8 cellular contexts compared by ENCODE assay signal in the genomic region with DNA sequence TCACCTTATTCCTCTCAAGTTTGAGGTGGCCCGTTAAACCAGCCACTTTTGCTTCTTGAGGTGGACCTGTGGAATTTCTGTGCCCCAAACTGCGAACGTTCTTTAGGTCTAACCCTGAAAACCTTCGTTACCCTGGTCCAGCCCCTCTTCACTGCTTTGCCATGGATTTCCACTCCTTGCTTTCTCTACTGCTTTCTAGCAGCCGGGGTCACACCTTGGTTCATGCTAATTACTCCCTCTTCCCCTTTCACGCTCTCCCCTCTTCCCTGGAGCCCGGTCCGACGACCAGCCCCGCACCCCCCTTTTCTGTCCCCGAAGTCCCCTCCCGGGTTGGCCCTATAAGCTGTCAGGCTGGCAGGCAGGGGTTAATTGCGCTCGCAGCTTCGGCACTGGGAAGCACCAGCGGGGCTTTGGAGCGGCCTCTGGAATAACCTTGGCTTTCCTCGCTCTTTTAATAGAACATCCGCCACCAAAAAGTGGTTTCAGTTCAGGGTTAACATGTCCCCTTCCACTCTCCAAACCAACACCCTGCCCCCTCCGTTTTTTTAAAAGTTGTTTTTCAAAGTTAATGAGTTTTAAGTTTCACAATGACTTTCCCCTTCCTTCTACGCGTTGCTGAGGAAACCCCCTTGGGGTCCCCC. TPM values are rescaled to one million over a fixed set of nuclear protein-coding genes. Genes with fewer than 3 reads are reported as not detected.
DNase-seq lines count a peak whose midpoint lies in the region; ATAC-seq and TF ChIP-seq lines count a peak whose summit lies in the region.

No MANE protein-coding gene starts in this region.

- peak overlapping the region; percentile 48 for H3K9ac ChIP-seq in DND-41 (ENCODE audit: low read depth, low read length)

- H3K4me2 ChIP-seq in DND-41 (ENCODE audit: insufficient read depth, low read length): peak overlapping the region; percentile 69

- H2AFZ ChIP-seq in DND-41 (ENCODE audit: low read depth, low read length): peak overlapping the region; percentile 56

- no peaks in the 10 kb centered on the region for H3K79me2 ChIP-seq in DND-41 (ENCODE audit: insufficient read depth, low read length)

- no peak for DNase-seq in DND-41
- DNase-seq in NCI-H82 treated with DMSO at 0.1 percent for 48 hours (lab: John Stamatoyannopoulos, UW; ENCODE audit: unreplicated experiment): peak; percentile 78
- DNase-seq in astrocyte of the cerebellum (ENCODE audit: low read depth): no peak
- DNase-seq in iPS-NIHi11 (ENCODE audit: low spot score): peak; percentile 49
- peak; percentile 94 for DNase-seq in spleen
- no peak for DNase-seq in NCI-H1048 (lab: John Stamatoyannopoulos, UW)

- H3K36me3 ChIP-seq in DND-41 (ENCODE audit: insufficient read depth, low read length) (no peaks in the 10 kb centered on the region), spleen (peaks cover 0 to 3% (median 0%) of the 10 kb centered on the region in 6 donors)

- peaks cover 16% of the 10 kb centered on the region for H4K20me1 ChIP-seq in DND-41 (ENCODE audit: insufficient read depth, low read length)

- peaks cover 37% of the 10 kb centered on the region for H3K27me3 ChIP-seq in DND-41 (ENCODE audit: insufficient read depth, low read length, poor library complexity)
- no peaks in the 10 kb centered on the region for H3K27me3 ChIP-seq in spleen (replicated peaks in 1 of 7)

- H3K9me3 ChIP-seq in DND-41 (ENCODE audit: insufficient read depth, low read length, severe bottlenecking) (no peaks in the 10 kb centered on the region), spleen (no peaks in the 10 kb centered on the region)

- H3K27ac ChIP-seq in DND-41 (ENCODE audit: low read length): no peak overlapping the region
- H3K27ac ChIP-seq in spleen: peak overlapping the region; percentile 92 to 98 (median 96)

- ATAC-seq in DND-41 (ENCODE audit: insufficient read depth, low read depth) (peak; percentile 18; the same call in 2 of the 3 replicates), GM19395 (IDR thresholded peaks at IDR 0.05; ENCODE audit: unreplicated experiment) (peak; percentile 44), HG03439 (IDR thresholded peaks at IDR 0.05; ENCODE audit: unreplicated experiment) (peak; percentile 41)

- intact Hi-C loops in spleen (cut with DNase I; ENCODE audit: low total_unique reads): no loop called here

- TF ChIP-seq CTCF in DND-41 (IDR thresholded peaks at IDR 0.05; ENCODE audit: borderline replicate concordance, extremely low read depth, low read length, poor library complexity, severe bottlenecking) (no peak), astrocyte of the cerebellum (IDR thresholded peaks at IDR 0.05; ENCODE audit: low read depth, low read length, missing control alignments) (no peak), spleen (IDR thresholded peaks at IDR 0.05 in 8 of 11, conservative IDR thresholded peaks at IDR 0.05 in 3 of 11) (peak in 1 of 11 experiments; percentile 18)

- peaks cover 36% of the 10 kb centered on the region for H3K4me1 ChIP-seq in DND-41 (ENCODE audit: insufficient read depth, low read length)
- H3K4me1 ChIP-seq in spleen: peaks cover 12 to 53% (median 36%) of the 10 kb centered on the region in 6 donors

- 1% methylated on average over 22 of the region's 22 CpGs for WGBS in spleen, 5 donors

- H3K4me3 ChIP-seq in DND-41 (ENCODE audit: low read depth in 1 of 2, low read length in 2 of 2) (peak overlapping the region; percentile 29 to 76; a peak in 3 of 4 replicates), astrocyte of the cerebellum (ENCODE audit: low read depth, low read length) (peak overlapping the region; percentile 47), spleen (peak overlapping the region; percentile 45 to 91 (median 74))

- in situ Hi-C loops in astrocyte of the cerebellum (cut with HindIII; ENCODE audit: low sequenced_read_pairs): no loop called here

- TF ChIP-seq POLR2A in spleen (IDR thresholded peaks at IDR 0.05): peak in 1 of 3 donors; percentile 53

RNA-seq across cellular contexts. Expression of a gene that starts 1.4 kb away (rescaled TPM):
- total RNA-seq in spleen: 10 to 100 TPM; 37.8 to 64.1 (median 41.7) TPM
- polyA plus RNA-seq in spleen: 1 to 10 TPM; 2.8 to 5.6 (median 5.5) TPM

Comparison
In these comparisons a context has a peak if more than half of its experiments do, and no peak if none do; other contexts are left out.
1. DNase-seq: peak in NCI-H82 treated with DMSO at 0.1 percent for 48 hours (single experiment), iPS-NIHi11 (single experiment) and spleen (single experiment); none in DND-41 (single experiment), astrocyte of the cerebellum (single experiment) and NCI-H1048 (single experiment).
2. Peak in every context shown above with its lines, with median percentiles within 50 percentile points of each other: ATAC-seq and H3K4me3 ChIP-seq.